ENCODE assay signal across 20 cellular contexts in the genomic region with DNA sequence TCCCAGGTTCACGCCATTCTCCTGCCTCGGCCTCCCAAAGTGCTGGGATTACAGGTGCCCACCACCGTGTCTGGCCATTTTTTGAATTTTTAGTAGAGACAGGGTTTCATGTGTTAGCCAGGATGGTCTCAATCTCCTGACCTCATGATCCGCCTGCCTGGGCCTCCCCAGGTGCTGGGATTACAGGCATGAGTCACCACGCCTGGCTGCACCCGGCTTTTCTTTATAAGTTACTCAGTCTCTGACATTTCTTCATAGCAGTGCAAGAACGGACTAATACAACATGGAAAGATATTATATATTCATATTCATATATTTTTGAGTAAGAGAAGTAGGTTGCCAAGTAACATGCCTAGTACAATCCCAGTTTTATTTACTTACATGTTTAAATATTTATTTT. TPM values are rescaled to one million over a fixed set of nuclear protein-coding genes. Genes with fewer than 3 reads are reported as not detected.
DNase-seq lines count a peak whose midpoint lies in the region; ATAC-seq and TF ChIP-seq lines count a peak whose summit lies in the region.
"Had no signal": no experiment of that assay in that cellular context is flagged by ENCODE, and none has a peak within 500 bp of the region (broad histone marks: within the 10 kb centered on the region; RNA-seq: fewer than 3 reads in every experiment).

No MANE protein-coding gene starts in this region.

- H3K36me3 Mint-ChIP-seq in neural progenitor cell: peaks cover 38% of the 10 kb centered on the region
- H3K36me3 Mint-ChIP-seq: CD4-positive, alpha-beta memory T cell had no signal

- H3K4me1 ChIP-seq in neural progenitor cell: peaks cover 38% of the 10 kb centered on the region
- H3K4me1 ChIP-seq: adrenal gland, testis had no signal

- peak overlapping the region; percentile 79 for H3K4me2 ChIP-seq in neural progenitor cell

- ATAC-seq in HG03095 (IDR thresholded peaks at IDR 0.05; ENCODE audit: unreplicated experiment): no peak
- no peak for ATAC-seq in GM21825 (IDR thresholded peaks at IDR 0.05; ENCODE audit: unreplicated experiment)
- ATAC-seq: mucosa of descending colon had no signal

- H3K27me3 ChIP-seq in neural progenitor cell: no peaks in the 10 kb centered on the region
- H3K27me3 ChIP-seq: adrenal gland, testis had no signal

- H3K79me2 ChIP-seq in neural progenitor cell (ENCODE audit: low read depth): peaks cover 86% of the 10 kb centered on the region

- no peak overlapping the region for H2AFZ ChIP-seq in neural progenitor cell (replicated peaks)

- peaks cover 12% of the 10 kb centered on the region for H3K36me3 ChIP-seq in neural progenitor cell
- H3K36me3 ChIP-seq: adrenal gland had no signal

- H3K27ac Mint-ChIP-seq in neural progenitor cell: peak overlapping the region; percentile 99
- H3K27ac Mint-ChIP-seq: activated CD4-positive, alpha-beta T cell treated with anti-CD3 and anti-CD28 coated beads, Interleukin-2, amount 10 ng/mL, durations not matched to agents 7 days and 5 days; CD4-positive, alpha-beta memory T cell had no signal

- H3K27me3 Mint-ChIP-seq in neural progenitor cell (ENCODE audit: insufficient read depth, low read depth): peaks cover 7% of the 10 kb centered on the region

- no peak overlapping the region for H3K9ac ChIP-seq in neural progenitor cell

- H3K4me1 Mint-ChIP-seq in neural progenitor cell: peaks cover 53% of the 10 kb centered on the region
- H3K4me1 Mint-ChIP-seq: activated CD4-positive, alpha-beta T cell treated with anti-CD3 and anti-CD28 coated beads, Interleukin-2, amount 10 ng/mL, durations not matched to agents 7 days and 5 days; CD4-positive, alpha-beta memory T cell had no signal

- peak overlapping the region; percentile 100 for H3K27ac ChIP-seq in neural progenitor cell
- H3K27ac ChIP-seq: adrenal gland, testis had no signal

- H3K9me3 Mint-ChIP-seq in neural progenitor cell: peaks cover 39% of the 10 kb centered on the region

- peaks cover 12% of the 10 kb centered on the region for H3K9me3 ChIP-seq in neural progenitor cell (ENCODE audit: low read depth)
- H3K9me3 ChIP-seq: adrenal gland, mucosa of descending colon, testis had no signal

- peak; percentile 29 for DNase-seq in HK-2 (ENCODE audit: unreplicated experiment)
- peak; percentile 86 for DNase-seq in amniotic epithelial cell (ENCODE audit: low read depth)
- peak; percentile 30 for DNase-seq in fibroblast of pulmonary artery (ENCODE audit: low read depth)
- DNase-seq in neural progenitor cell (ENCODE audit: low spot score): peak; percentile 52
- DNase-seq in amygdala (lab: John Stamatoyannopoulos, UW): no peak
- no peak for DNase-seq in NCI-H187 treated with DMSO at 0.1 percent for 48 hours (lab: John Stamatoyannopoulos, UW)
- DNase-seq: activated CD4-positive, alpha-beta T cell treated with anti-CD3 and anti-CD28 coated beads, Interleukin-2, amount 10 ng/mL, durations not matched to agents 7 days and 5 days; activated CD8-positive, alpha-beta memory T cell treated with anti-CD3 and anti-CD28 coated beads, Interleukin-2, amount 50 U/mL, for 48 hours; activated effector memory CD4-positive, alpha-beta T cell treated with Interleukin-2 at 50 U/mL for 16 hours; adrenal gland; CD4-positive, alpha-beta memory T cell; foreskin fibroblast; mucosa of descending colon; NCI-H1092; NCI-H524; Right ventricle myocardium superior; stimulated activated CD4-positive, alpha-beta T cell treated with anti-CD3 and anti-CD28 coated beads, Interleukin-15, amount 100 ng/mL, for 24 hours; testis had no signal

- H3F3A ChIP-seq in neural progenitor cell (ENCODE audit: low read depth): peaks cover 57% of the 10 kb centered on the region

- H3K4me3 ChIP-seq in fibroblast of pulmonary artery (replicated peaks; ENCODE audit: low read depth, low read length) (no peak overlapping the region), neural progenitor cell (peak overlapping the region; percentile 39)
- H3K4me3 ChIP-seq: adrenal gland, mucosa of descending colon, testis had no signal

- H4K20me1 ChIP-seq in neural progenitor cell (ENCODE audit: low read depth): no peaks in the 10 kb centered on the region

- peak overlapping the region; percentile 76 for H3K4me3 Mint-ChIP-seq in neural progenitor cell
- H3K4me3 Mint-ChIP-seq: activated CD4-positive, alpha-beta T cell treated with anti-CD3 and anti-CD28 coated beads, Interleukin-2, amount 10 ng/mL, durations not matched to agents 7 days and 5 days; CD4-positive, alpha-beta memory T cell had no signal

- TF ChIP-seq CTCF in fibroblast of pulmonary artery (IDR thresholded peaks at IDR 0.05; ENCODE audit: low read length, missing control alignments) (no peak), neural progenitor cell (IDR thresholded peaks at IDR 0.05) (no peak)

RNA-seq across cellular contexts. Expression of a gene that starts 22.9 kb away (rescaled TPM):
- total RNA-seq in neural progenitor cell (ENCODE audit: low replicate concordance): 36.6 and 52.7 TPM in 2 replicates
- total RNA-seq: activated CD4-positive, alpha-beta T cell treated with anti-CD3 and anti-CD28 coated beads, Interleukin-2, amount 10 ng/mL, durations not matched to agents 7 days and 5 days; CD4-positive, alpha-beta memory T cell had no signal

RNA-seq across cellular contexts. Expression of a gene that starts 36.9 kb away (rescaled TPM):
- not detected in 2 replicates for total RNA-seq in neural progenitor cell (ENCODE audit: low replicate concordance)
- total RNA-seq: activated CD4-positive, alpha-beta T cell treated with anti-CD3 and anti-CD28 coated beads, Interleukin-2, amount 10 ng/mL, durations not matched to agents 7 days and 5 days; CD4-positive, alpha-beta memory T cell had no signal

Comparison
In these comparisons a context has a peak if more than half of its experiments do, and no peak if none do; other contexts are left out.
1. DNase-seq: peak in HK-2 (single experiment), amniotic epithelial cell (single experiment), fibroblast of pulmonary artery (single experiment) and neural progenitor cell (single experiment); none in amygdala (0 of 56) and NCI-H187 treated with DMSO at 0.1 percent for 48 hours (single experiment).